ENCODE assay signal across 14 cellular contexts in the genomic region with DNA sequence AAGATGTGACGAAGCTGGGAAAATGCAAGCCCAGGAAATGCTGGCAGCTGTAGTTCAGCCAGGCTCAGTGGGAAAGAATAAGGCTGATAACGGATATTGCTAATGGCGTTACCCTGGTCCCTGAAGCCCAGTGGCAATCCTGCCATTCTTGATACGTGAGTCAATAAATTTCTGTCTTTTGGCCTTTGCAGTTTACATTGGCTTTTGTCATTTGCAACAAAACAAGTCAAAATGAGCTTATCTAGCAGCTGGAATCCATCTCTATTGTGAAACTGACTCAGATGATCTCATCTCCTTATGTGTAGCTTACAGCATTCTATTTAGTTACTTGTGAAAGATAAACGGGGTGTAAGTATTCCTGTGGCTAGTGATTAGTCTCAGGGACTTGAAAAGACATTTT. TPM values are rescaled to one million over a fixed set of nuclear protein-coding genes. Genes with fewer than 3 reads are reported as not detected.
A peak's percentile ranks its signal among the peaks of the same experiment; 100 is the strongest.
DNase-seq lines count a peak whose midpoint lies in the region; ATAC-seq and TF ChIP-seq lines count a peak whose summit lies in the region.
"Had no signal": no experiment of that assay in that cellular context is flagged by ENCODE, and none has a peak within 500 bp of the region (broad histone marks: within the 10 kb centered on the region; RNA-seq: fewer than 3 reads in every experiment).

No MANE protein-coding gene starts in this region.

- TF ChIP-seq CTCF in astrocyte of the cerebellum (IDR thresholded peaks at IDR 0.05; ENCODE audit: low read depth, low read length, missing control alignments) (no peak), left ventricle myocardium inferior (IDR thresholded peaks at IDR 0.05; ENCODE audit: borderline replicate concordance) (no peak)

- H3K4me3 ChIP-seq in astrocyte of the cerebellum (ENCODE audit: low read depth, low read length) (no peak overlapping the region), left ventricle myocardium inferior (no peak overlapping the region)
- H3K4me3 ChIP-seq: cardiac muscle cell, spleen had no signal

- intact Hi-C loops in left ventricle myocardium inferior (cut with micrococcal nuclease), result no loop called here
- intact Hi-C loops in sciatic nerve (cut with DNase I), result no loop called here

- H3K36me3 ChIP-seq in left ventricle myocardium inferior, result peaks cover 19% of the 10 kb centered on the region

- H3K4me1 ChIP-seq in left ventricle myocardium inferior, result no peaks in the 10 kb centered on the region
- H3K4me1 ChIP-seq: spleen had no signal

- no peaks in the 10 kb centered on the region for H3K9me3 ChIP-seq in left ventricle myocardium inferior (replicated peaks)
- H3K9me3 ChIP-seq: spleen had no signal

- DNase-seq in H4 (ENCODE audit: low spot score) (peak; percentile 26), astrocyte of the cerebellum (ENCODE audit: low read depth) (peak; percentile 28), left ventricle myocardium inferior (no peak), sciatic nerve (ENCODE audit: low spot score) (no peak), islet precursor cell (no peak), COLO668 (lab: John Stamatoyannopoulos, UW; ENCODE audit: unreplicated experiment) (no peak), medulla oblongata (ENCODE audit: extremely low spot score) (no peak)
- DNase-seq: activated CD4-positive, alpha-beta T cell treated with anti-CD3 and anti-CD28 coated beads, Interleukin-2, amount 50 U/mL, for 48 hours; Calu3; naive B cell; PC-3; spleen; T-helper 9 cell had no signal

- in situ Hi-C loops in astrocyte of the cerebellum (cut with HindIII; ENCODE audit: low sequenced_read_pairs), result no loop called here

- H3K27me3 ChIP-seq in left ventricle myocardium inferior (ENCODE audit: low read depth), result no peaks in the 10 kb centered on the region
- H3K27me3 ChIP-seq: cardiac muscle cell, spleen had no signal

- peak overlapping the region; percentile 22 for H3K27ac ChIP-seq in left ventricle myocardium inferior (replicated peaks)
- H3K27ac ChIP-seq: cardiac muscle cell, spleen had no signal

- peak; percentile 74 for ATAC-seq in sciatic nerve
- ATAC-seq: PC-3 had no signal

RNA-seq across cellular contexts. Expression of a gene that starts 43.8 kb away (rescaled TPM):
- 37.3 and 45.9 TPM in 2 replicates for total RNA-seq in H4 (2014; rRNA removed; shearing (Covaris generic))
- 5.5 TPM for total RNA-seq in left ventricle myocardium inferior
- total RNA-seq in sciatic nerve, result 17.5 TPM

RNA-seq across cellular contexts. Expression of a gene that starts 44.9 kb away (rescaled TPM):
- total RNA-seq in H4 (2014; rRNA removed; shearing (Covaris generic)), result 78.6 and 79.0 TPM in 2 replicates
- total RNA-seq in left ventricle myocardium inferior, result 33.8 TPM
- total RNA-seq in sciatic nerve, result 88.8 TPM

Comparison
In these comparisons a context has a peak if more than half of its experiments do, and no peak if none do; other contexts are left out.
1. DNase-seq: peak in H4 (single experiment) and astrocyte of the cerebellum (single experiment); none in left ventricle myocardium inferior (single experiment), sciatic nerve (single experiment), islet precursor cell (single experiment), COLO668 (single experiment) and medulla oblongata (single experiment).